Comparison of ENCODE assay signal across 11 cellular contexts in the genomic region with DNA sequence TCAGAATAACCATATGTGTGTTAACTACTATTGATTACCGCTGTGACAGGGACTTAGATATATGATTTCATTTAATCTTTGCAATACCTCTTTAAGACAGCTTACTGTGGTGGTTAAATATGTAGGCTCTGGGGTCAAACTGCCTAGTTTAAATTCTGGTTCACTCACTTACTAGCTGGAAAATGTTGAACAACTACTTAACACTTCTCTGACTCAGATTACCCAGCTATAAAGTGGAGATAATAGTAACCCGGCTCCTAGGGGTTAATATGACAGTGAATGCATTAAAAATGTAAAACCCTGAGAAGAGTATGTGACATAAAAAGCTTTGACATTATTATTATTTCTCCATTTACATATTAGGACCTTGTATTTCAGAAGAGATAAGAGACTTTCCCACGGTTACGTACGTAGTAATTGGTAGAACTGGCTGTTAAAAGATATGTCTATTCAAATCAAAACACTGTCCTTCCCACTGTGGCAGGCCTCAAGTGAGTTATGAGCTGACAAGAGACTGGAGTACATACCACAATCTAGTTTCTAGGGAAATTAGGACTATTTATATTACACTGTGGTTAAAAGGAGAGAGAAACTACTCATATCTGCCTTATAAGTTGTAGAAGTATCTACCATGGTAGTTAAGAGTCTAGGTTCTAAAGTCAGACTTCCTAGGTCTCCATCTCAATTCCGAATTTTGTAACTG. TPM values are rescaled to one million over a fixed set of nuclear protein-coding genes. Genes with fewer than 3 reads are reported as not detected.
DNase-seq lines count a peak whose midpoint lies in the region; ATAC-seq and TF ChIP-seq lines count a peak whose summit lies in the region.
"Had no signal": no experiment of that assay in that cellular context is flagged by ENCODE, and none has a peak within 500 bp of the region (broad histone marks: within the 10 kb centered on the region; RNA-seq: fewer than 3 reads in every experiment).

No MANE protein-coding gene starts in this region.

- ATAC-seq in HG02588 (IDR thresholded peaks at IDR 0.05; ENCODE audit: unreplicated experiment) (peak; percentile 76), HG03521 (IDR thresholded peaks at IDR 0.05; ENCODE audit: unreplicated experiment) (peak; percentile 43)
- ATAC-seq: effector memory CD8-positive, alpha-beta T cell had no signal

- intact Hi-C loops in breast epithelium (cut with DNase I; ENCODE audit: low total_unique reads), result no loop called here

- no peaks in the 10 kb centered on the region for H3K4me1 ChIP-seq in breast epithelium

- peaks cover 12% of the 10 kb centered on the region for H3K27me3 Mint-ChIP-seq in type B pancreatic cell

- H3K36me3 ChIP-seq in breast epithelium, result no peaks in the 10 kb centered on the region

- no peaks in the 10 kb centered on the region for H3K9me3 ChIP-seq in breast epithelium

- peaks cover 9% of the 10 kb centered on the region for H3K4me1 Mint-ChIP-seq in type B pancreatic cell (ENCODE audit: unreplicated experiment)

- H3K36me3 Mint-ChIP-seq in type B pancreatic cell, result no peaks in the 10 kb centered on the region

- no peaks in the 10 kb centered on the region for H3K27me3 ChIP-seq in breast epithelium

- DNase-seq in stimulated activated CD4-positive, alpha-beta T cell treated with anti-CD3 and anti-CD28 coated beads, Interleukin-4, amount 100 ng/mL, for 24 hours, result peak; percentile 22
- DNase-seq in stimulated activated CD4-positive, alpha-beta T cell treated with anti-CD3 and anti-CD28 coated beads, Interleukin-12 subunit alpha, Interleukin-12 subunit beta, amount 100 ng/mL, for 4 hours, result no peak
- DNase-seq in COLO829 (ENCODE audit: low spot score) (no peak), breast epithelium (ENCODE audit: low spot score in 2 of 2) (no peak), type B pancreatic cell (ENCODE audit: extremely low spot score, unreplicated experiment) (no peak), DMS153 treated with DMSO at 0.1 percent for 48 hours (lab: John Stamatoyannopoulos, UW; ENCODE audit: unreplicated experiment) (no peak)
- DNase-seq: C1 segment of cervical spinal cord; effector memory CD8-positive, alpha-beta T cell; NCI-H1048 had no signal

- no peak for TF ChIP-seq CTCF in breast epithelium (IDR thresholded peaks at IDR 0.05)
- TF ChIP-seq CTCF in type B pancreatic cell (conservative IDR thresholded peaks at IDR 0.05), result no peak

- TF ChIP-seq POLR2A in breast epithelium (IDR thresholded peaks at IDR 0.05), result no peak

- no peak overlapping the region for H3K27ac ChIP-seq in breast epithelium

- H3K4me3 ChIP-seq in breast epithelium, result no peak overlapping the region

- H3K27ac Mint-ChIP-seq in type B pancreatic cell, result no peak overlapping the region
- H3K27ac Mint-ChIP-seq: effector memory CD8-positive, alpha-beta T cell had no signal

- H3K4me3 Mint-ChIP-seq in type B pancreatic cell, result no peak overlapping the region
- H3K4me3 Mint-ChIP-seq: effector memory CD8-positive, alpha-beta T cell had no signal

- H3K9me3 Mint-ChIP-seq in type B pancreatic cell, result no peaks in the 10 kb centered on the region
- H3K9me3 Mint-ChIP-seq: effector memory CD8-positive, alpha-beta T cell had no signal

RNA-seq across cellular contexts. Expression of gene PLCB1, which starts 4.4 kb away (rescaled TPM):
- total RNA-seq in breast epithelium (100 to 1,000 TPM in 1 of 3 donors, 10 to 100 TPM in 2; 12.2 to 106 (median 30.5) TPM), type B pancreatic cell (ENCODE audit: low replicate concordance) (12.0 and 17.9 TPM in 2 replicates)
